Comparison of ENCODE assay signal across 21 cellular contexts in the genomic region with DNA sequence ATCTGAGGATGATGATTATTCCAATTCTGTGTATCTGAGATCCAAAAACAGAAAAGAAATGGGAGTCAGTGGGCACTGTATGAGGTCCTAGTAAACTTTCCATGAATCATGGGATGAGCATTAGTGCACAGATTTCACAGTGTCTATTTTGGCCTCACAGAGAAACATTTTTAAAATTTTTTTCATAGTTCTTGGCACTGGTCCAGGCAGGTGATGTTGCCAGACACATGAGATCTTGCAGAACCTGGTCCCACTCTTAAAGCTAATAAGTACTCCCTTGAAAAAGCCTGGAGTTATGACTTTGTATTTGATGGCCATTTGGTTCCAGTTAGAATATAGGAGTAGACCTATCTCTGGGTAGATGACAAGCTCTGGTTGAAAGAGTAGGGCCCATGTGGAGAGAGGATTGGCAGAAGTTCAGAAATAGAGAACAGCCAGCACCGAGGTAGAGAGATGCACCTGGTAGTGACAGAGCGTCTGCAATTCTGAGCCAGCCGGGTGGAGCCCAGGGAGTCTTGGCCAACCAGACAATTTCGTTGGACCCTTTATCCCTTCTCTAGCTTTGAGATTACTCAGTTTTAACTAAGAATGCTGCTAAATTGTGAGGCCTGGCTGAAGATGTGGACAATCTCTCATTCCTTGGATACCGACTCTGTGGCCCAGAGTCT.
"Had no signal": no experiment of that assay in that cellular context is flagged by ENCODE, and none has a peak within 500 bp of the region (broad histone marks: within the 10 kb centered on the region; RNA-seq: fewer than 3 reads in every experiment).

No MANE protein-coding gene starts in this region.

- DNase-seq: activated B cell treated with CpG ODN at 0.5 μM for 24 hours; activated CD4-positive, alpha-beta T cell treated with anti-CD3 and anti-CD28 coated beads, Interleukin-2, amount 10 ng/mL, durations not matched to agents 7 days and 5 days; activated CD8-positive, alpha-beta memory T cell treated with anti-CD3 and anti-CD28 coated beads for 24 hours; activated naive CD4-positive, alpha-beta T cell treated with anti-CD3 and anti-CD28 coated beads, Interleukin-2, amount 10 ng/mL, durations not matched to agents 7 days and 5 days; activated T-cell treated with anti-CD3 and anti-CD28 coated beads for 4 hours; effector CD4-positive, alpha-beta T cell; heart left ventricle; nucleus accumbens; stimulated activated CD4-positive, alpha-beta T cell treated with anti-CD3 and anti-CD28 coated beads, Interleukin-12 subunit alpha, Interleukin-12 subunit beta, amount 100 ng/mL, for 4 hours; stimulated activated naive CD8-positive, alpha-beta T cell treated with anti-CD3 and anti-CD28 coated beads, Interleukin-15, Interleukin-2, amounts not matched to agents 100 U/mL and 50 U/mL, for 24 hours; upper lobe of left lung had no signal

- H3K36me3 ChIP-seq: heart left ventricle, prostate gland, suprapubic skin, upper lobe of left lung had no signal

- H3K4me1 ChIP-seq: prostate gland, suprapubic skin had no signal

- H3K4me3 ChIP-seq: coronary artery, heart left ventricle, prostate gland, suprapubic skin, upper lobe of left lung had no signal

- H3K27me3 ChIP-seq: heart left ventricle, suprapubic skin, upper lobe of left lung had no signal

- H3K9me3 ChIP-seq: heart left ventricle, prostate gland, suprapubic skin, upper lobe of left lung had no signal

- FAIRE-seq: endothelial cell of umbilical vein, frontal cortex, TTC549 had no signal

- H3K27ac ChIP-seq: coronary artery, heart left ventricle, prostate gland, suprapubic skin, upper lobe of left lung had no signal

- ATAC-seq: activated T-helper 17 cell treated with anti-CD3 and anti-CD28 coated beads, Interleukin-2, amount 50 U/mL, for 72 hours; heart left ventricle; left lobe of liver; natural killer cell treated with Interleukin-12 subunit alpha and Interleukin-12 subunit beta and Interleukin-15 and Interleukin-18, amount 100 ng/mL, for 72 hours; sciatic nerve; stimulated activated naive CD8-positive, alpha-beta T cell treated with anti-CD3 and anti-CD28 coated beads, Interleukin-15, Interleukin-2, amounts not matched to agents 100 U/mL and 50 U/mL, for 24 hours had no signal
